In genomic region chr22:30290679-30291333, GRCh38 we compare ENCODE assay signal across 1 cellular context.
TF ChIP-seq lines count a peak whose summit lies in the region.

No MANE protein-coding gene starts in this region.

TF ChIP-seq in H1, 55 proteins besides CTCF, POLR2A, EP300 and RAD21:
- no peak for TF ChIP-seq KDM5A (IDR thresholded peaks at IDR 0.05; ENCODE audit: low read length)
- TF ChIP-seq JUN (IDR thresholded peaks at IDR 0.05; ENCODE audit: low read depth, low read length): no peak
- no peak for TF ChIP-seq CBX8 (IDR thresholded peaks at IDR 0.05; ENCODE audit: borderline replicate concordance, low read depth, low read length)
- no peak for TF ChIP-seq SIN3A (conservative IDR thresholded peaks at IDR 0.05 in 1 of 2, IDR thresholded peaks at IDR 0.05 in 1 of 2; ENCODE audit: low read depth in 1 of 2, low read length in 2 of 2)
- no peak for TF ChIP-seq ASH2L (IDR thresholded peaks at IDR 0.05; ENCODE audit: low read length)
- TF ChIP-seq CHD2 (IDR thresholded peaks at IDR 0.05; ENCODE audit: low read length): no peak
- no peak for TF ChIP-seq SRF (IDR thresholded peaks at IDR 0.05; ENCODE audit: low read depth, low read length)
- TF ChIP-seq FOSL1 (IDR thresholded peaks at IDR 0.05; ENCODE audit: insufficient read depth, low read depth, low read length): no peak
- no peak for TF ChIP-seq SP4 (IDR thresholded peaks at IDR 0.05; ENCODE audit: low read length)
- TF ChIP-seq TAF7 (optimal IDR thresholded peaks at IDR 0.05; ENCODE audit: borderline replicate concordance, low read depth, low read length): no peak
- TF ChIP-seq ZNF274 (IDR thresholded peaks at IDR 0.05; ENCODE audit: borderline replicate concordance, extremely low read depth, low read length): no peak
- TF ChIP-seq TBP (IDR thresholded peaks at IDR 0.05; ENCODE audit: low read depth, low read length): no peak
